1 cellular context compared by ENCODE assay signal in the genomic region with DNA sequence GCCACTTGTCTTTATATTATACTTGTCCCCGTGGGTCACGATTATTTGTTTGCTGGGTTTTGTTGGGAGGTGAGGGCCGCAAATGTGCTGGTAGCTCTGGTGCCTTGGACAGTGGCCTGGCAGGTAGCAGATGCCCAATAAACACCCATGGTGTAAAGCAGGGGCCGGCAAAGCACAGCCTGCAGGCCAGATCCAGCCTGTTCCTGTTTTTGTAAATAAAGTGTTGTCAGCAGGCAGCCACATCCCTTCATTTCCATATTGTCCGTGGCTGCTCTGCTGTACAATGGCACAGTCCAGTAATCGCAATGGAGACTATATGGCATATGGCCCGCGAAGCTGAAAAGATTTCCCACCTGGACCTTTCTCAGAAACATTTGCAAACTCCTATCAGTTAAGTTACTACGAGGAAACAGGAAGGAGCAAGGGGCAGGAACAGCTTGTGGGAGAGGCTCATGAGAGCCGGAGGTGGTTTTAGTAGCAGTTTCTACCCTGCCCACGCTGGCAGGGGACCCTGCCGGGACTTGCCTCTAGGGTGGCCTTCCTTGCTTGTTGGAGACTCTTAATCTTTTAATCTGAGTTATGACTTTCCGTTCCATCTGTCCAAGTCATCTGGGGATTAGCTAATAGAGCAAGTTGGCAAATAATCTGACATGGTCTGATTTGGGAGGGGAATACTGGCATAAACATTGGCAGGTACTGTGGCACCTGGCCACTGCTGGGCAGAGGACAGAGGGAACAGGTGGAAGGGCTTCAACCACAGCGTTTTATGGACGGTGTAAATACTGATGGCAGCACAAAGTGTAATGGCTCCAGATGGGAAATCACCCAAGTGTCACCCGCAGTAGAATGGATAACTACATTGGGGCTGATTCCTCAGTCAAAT.
TF ChIP-seq lines count a peak whose summit lies in the region.

No MANE protein-coding gene starts in this region.

TF ChIP-seq in liver, 16 proteins besides CTCF, POLR2A, EP300 and RAD21 (continued from another document):
- TF ChIP-seq, protein P1, sequence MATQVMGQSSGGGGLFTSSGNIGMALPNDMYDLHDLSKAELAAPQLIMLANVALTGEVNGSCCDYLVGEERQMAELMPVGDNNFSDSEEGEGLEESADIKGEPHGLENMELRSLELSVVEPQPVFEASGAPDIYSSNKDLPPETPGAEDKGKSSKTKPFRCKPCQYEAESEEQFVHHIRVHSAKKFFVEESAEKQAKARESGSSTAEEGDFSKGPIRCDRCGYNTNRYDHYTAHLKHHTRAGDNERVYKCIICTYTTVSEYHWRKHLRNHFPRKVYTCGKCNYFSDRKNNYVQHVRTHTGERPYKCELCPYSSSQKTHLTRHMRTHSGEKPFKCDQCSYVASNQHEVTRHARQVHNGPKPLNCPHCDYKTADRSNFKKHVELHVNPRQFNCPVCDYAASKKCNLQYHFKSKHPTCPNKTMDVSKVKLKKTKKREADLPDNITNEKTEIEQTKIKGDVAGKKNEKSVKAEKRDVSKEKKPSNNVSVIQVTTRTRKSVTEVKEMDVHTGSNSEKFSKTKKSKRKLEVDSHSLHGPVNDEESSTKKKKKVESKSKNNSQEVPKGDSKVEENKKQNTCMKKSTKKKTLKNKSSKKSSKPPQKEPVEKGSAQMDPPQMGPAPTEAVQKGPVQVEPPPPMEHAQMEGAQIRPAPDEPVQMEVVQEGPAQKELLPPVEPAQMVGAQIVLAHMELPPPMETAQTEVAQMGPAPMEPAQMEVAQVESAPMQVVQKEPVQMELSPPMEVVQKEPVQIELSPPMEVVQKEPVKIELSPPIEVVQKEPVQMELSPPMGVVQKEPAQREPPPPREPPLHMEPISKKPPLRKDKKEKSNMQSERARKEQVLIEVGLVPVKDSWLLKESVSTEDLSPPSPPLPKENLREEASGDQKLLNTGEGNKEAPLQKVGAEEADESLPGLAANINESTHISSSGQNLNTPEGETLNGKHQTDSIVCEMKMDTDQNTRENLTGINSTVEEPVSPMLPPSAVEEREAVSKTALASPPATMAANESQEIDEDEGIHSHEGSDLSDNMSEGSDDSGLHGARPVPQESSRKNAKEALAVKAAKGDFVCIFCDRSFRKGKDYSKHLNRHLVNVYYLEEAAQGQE (IDR thresholded peaks at IDR 0.05): no peak
- TF ChIP-seq TAF1 (conservative IDR thresholded peaks at IDR 0.05) (no peak), RXRA (IDR thresholded peaks at IDR 0.05) (peak in 1 of 2 donors; percentile 20), SP1 (IDR thresholded peaks at IDR 0.05) (no peak), GABPA (IDR thresholded peaks at IDR 0.05 in 1 of 2, conservative IDR thresholded peaks at IDR 0.05 in 1 of 2) (no peak), FOXA1 (IDR thresholded peaks at IDR 0.05) (no peak), EGR1 (IDR thresholded peaks at IDR 0.05; ENCODE audit: low read depth in 2 of 2) (no peak), JUND (IDR thresholded peaks at IDR 0.05) (peak in 1 of 2 donors; percentile 13), NR2F2 (IDR thresholded peaks at IDR 0.05) (no peak), FOXA2 (IDR thresholded peaks at IDR 0.05) (no peak), HNF4A (conservative IDR thresholded peaks at IDR 0.05) (peak in 1 of 2 donors; percentile 42)
- TF ChIP-seq, protein P2, sequence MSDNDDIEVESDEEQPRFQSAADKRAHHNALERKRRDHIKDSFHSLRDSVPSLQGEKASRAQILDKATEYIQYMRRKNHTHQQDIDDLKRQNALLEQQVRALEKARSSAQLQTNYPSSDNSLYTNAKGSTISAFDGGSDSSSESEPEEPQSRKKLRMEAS (IDR thresholded peaks at IDR 0.05): no peak
- TF ChIP-seq, protein P3, sequence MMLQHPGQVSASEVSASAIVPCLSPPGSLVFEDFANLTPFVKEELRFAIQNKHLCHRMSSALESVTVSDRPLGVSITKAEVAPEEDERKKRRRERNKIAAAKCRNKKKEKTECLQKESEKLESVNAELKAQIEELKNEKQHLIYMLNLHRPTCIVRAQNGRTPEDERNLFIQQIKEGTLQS (IDR thresholded peaks at IDR 0.05): no peak
- TF ChIP-seq, protein P4, sequence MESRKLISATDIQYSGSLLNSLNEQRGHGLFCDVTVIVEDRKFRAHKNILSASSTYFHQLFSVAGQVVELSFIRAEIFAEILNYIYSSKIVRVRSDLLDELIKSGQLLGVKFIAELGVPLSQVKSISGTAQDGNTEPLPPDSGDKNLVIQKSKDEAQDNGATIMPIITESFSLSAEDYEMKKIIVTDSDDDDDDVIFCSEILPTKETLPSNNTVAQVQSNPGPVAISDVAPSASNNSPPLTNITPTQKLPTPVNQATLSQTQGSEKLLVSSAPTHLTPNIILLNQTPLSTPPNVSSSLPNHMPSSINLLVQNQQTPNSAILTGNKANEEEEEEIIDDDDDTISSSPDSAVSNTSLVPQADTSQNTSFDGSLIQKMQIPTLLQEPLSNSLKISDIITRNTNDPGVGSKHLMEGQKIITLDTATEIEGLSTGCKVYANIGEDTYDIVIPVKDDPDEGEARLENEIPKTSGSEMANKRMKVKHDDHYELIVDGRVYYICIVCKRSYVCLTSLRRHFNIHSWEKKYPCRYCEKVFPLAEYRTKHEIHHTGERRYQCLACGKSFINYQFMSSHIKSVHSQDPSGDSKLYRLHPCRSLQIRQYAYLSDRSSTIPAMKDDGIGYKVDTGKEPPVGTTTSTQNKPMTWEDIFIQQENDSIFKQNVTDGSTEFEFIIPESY (IDR thresholded peaks at IDR 0.05): no peak
